In genomic region chr20:56626367-56627121, GRCh38 we compare ENCODE assay signal across 12 cellular contexts. TPM values are rescaled to one million over a fixed set of nuclear protein-coding genes. Genes with fewer than 3 reads are reported as not detected.
DNase-seq lines count a peak whose midpoint lies in the region; ATAC-seq and TF ChIP-seq lines count a peak whose summit lies in the region.
"Had no signal": no experiment of that assay in that cellular context is flagged by ENCODE, and none has a peak within 500 bp of the region (broad histone marks: within the 10 kb centered on the region; RNA-seq: fewer than 3 reads in every experiment).

No MANE protein-coding gene starts in this region.

- H2BK20ac ChIP-seq in H9 (ENCODE audit: low read depth, low read length, poor library complexity, severe bottlenecking): no peak overlapping the region

- H3K27me3 ChIP-seq in BLaER1 (peaks cover 85% of the 10 kb centered on the region), H9 (ENCODE audit: insufficient read depth, low read length) (peaks cover 37% of the 10 kb centered on the region), mesenchymal stem cell (ENCODE audit: control insufficient read depth in 1 of 2, insufficient read depth in 1 of 2, low read length in 2 of 2) (peaks cover 47 to 76% of the 10 kb centered on the region in 2 experiments)

- no peak overlapping the region for H2BK12ac ChIP-seq in H9 (ENCODE audit: insufficient read length, low read depth, low read length)
- H2BK12ac ChIP-seq in mesenchymal stem cell (ENCODE audit: low read length in 2 of 2): no peak overlapping the region

- H3K4me1 ChIP-seq in BLaER1 (peaks cover 26% of the 10 kb centered on the region), H9 (ENCODE audit: insufficient read depth, low read length) (no peaks in the 10 kb centered on the region; the same call in 1 of the 2 replicates), mesenchymal stem cell (ENCODE audit: control insufficient read depth, insufficient read depth, low read depth, low read length) (peaks cover 39% of the 10 kb centered on the region)

- no peak overlapping the region for H3K9ac ChIP-seq in BLaER1
- no peak overlapping the region for H3K9ac ChIP-seq in H9 (ENCODE audit: extremely low read depth, insufficient read length, low read length)
- no peak overlapping the region for H3K9ac ChIP-seq in mesenchymal stem cell (ENCODE audit: low read length)

- no peaks in the 10 kb centered on the region; a peak in 2 of 5 replicates for H3K9me3 Mint-ChIP-seq in H9
- H3K9me3 Mint-ChIP-seq in brain: peaks cover 0 to 9% (median 0%) of the 10 kb centered on the region in 5 experiments
- H3K9me3 Mint-ChIP-seq in activated T-helper 2 cell treated with anti-CD3 and anti-CD28 coated beads, Interferon-gamma antibody, Interleukin-2, Interleukin-4, amounts not matched to agents 10 μg/mL and 5 μg/mL and 100 μg/mL, durations not matched to agents 14 hours and 24 hours and 36 hours: no peaks in the 10 kb centered on the region

- H3K4ac ChIP-seq in H9 (ENCODE audit: low read depth, low read length) (no peak overlapping the region), mesenchymal stem cell (ENCODE audit: low read depth in 1 of 2, low read length in 2 of 2) (no peak overlapping the region)

- ATAC-seq in GM18873 (IDR thresholded peaks at IDR 0.05; ENCODE audit: low FRiP score, unreplicated experiment) (no peak), HG02938 (IDR thresholded peaks at IDR 0.05; ENCODE audit: unreplicated experiment) (no peak), GM19463 (IDR thresholded peaks at IDR 0.05; ENCODE audit: unreplicated experiment) (no peak)
- ATAC-seq: right cardiac atrium had no signal

- peaks cover 51% of the 10 kb centered on the region for H3K23me2 ChIP-seq in H9 (ENCODE audit: insufficient read length, low read depth, low read length, poor library complexity, severe bottlenecking)

- H2BK15ac ChIP-seq in H9 (ENCODE audit: low read depth, low read length) (no peak overlapping the region; the same call in 1 of the 2 replicates), mesenchymal stem cell (ENCODE audit: low read depth, poor library complexity, severe bottlenecking) (no peak overlapping the region)

- H3K36me3 Mint-ChIP-seq in H9 (ENCODE audit: insufficient read depth in 1 of 3, low read depth in 3 of 3) (peaks cover 0 to under 1% (median under 1%) of the 10 kb centered on the region in 3 experiments; a peak in 4 of 7 replicates), brain (no peaks in the 10 kb centered on the region)
- no peaks in the 10 kb centered on the region for H3K36me3 Mint-ChIP-seq in activated T-helper 2 cell treated with anti-CD3 and anti-CD28 coated beads, Interferon-gamma antibody, Interleukin-2, Interleukin-4, amounts not matched to agents 10 μg/mL and 5 μg/mL and 100 μg/mL, durations not matched to agents 14 hours and 24 hours and 36 hours (ENCODE audit: low read depth)

- H3K36me3 ChIP-seq in BLaER1: no peaks in the 10 kb centered on the region
- H3K36me3 ChIP-seq in mesenchymal stem cell (ENCODE audit: control insufficient read depth in 1 of 2, insufficient read depth in 2 of 2, low read depth in 1 of 2, low read length in 2 of 2): peaks cover 0 to 3% of the 10 kb centered on the region in 2 experiments
- H3K36me3 ChIP-seq: heart right ventricle, thoracic aorta had no signal

- no CpG with 5 or more reads among the region's 60 CpGs for WGBS in H9 (ENCODE audit: extremely low coverage, insufficient read length, low lambda C conversion rate)
- 2% methylated on average over 48 of the region's 60 CpGs for WGBS in mesenchymal stem cell

- H3K27me3 Mint-ChIP-seq in H9 (ENCODE audit: low read depth) (peaks cover 53% of the 10 kb centered on the region), brain (peaks cover 96% of the 10 kb centered on the region)
- H3K27me3 Mint-ChIP-seq in activated T-helper 2 cell treated with anti-CD3 and anti-CD28 coated beads, Interferon-gamma antibody, Interleukin-2, Interleukin-4, amounts not matched to agents 10 μg/mL and 5 μg/mL and 100 μg/mL, durations not matched to agents 14 hours and 24 hours and 36 hours (ENCODE audit: low read depth): peaks cover 54% of the 10 kb centered on the region

- no peak overlapping the region for H2BK5ac ChIP-seq in H9 (ENCODE audit: insufficient read length, low read length)
- no peak overlapping the region for H2BK5ac ChIP-seq in mesenchymal stem cell (ENCODE audit: low read depth, low read length, poor library complexity, severe bottlenecking)

- H3K4me3 Mint-ChIP-seq in H9: peak overlapping the region; percentile 60 to 82
- peak overlapping the region in 3 of 5 experiments; percentile 37 to 78 (median 71) for H3K4me3 Mint-ChIP-seq in brain
- H3K4me3 Mint-ChIP-seq in activated T-helper 2 cell treated with anti-CD3 and anti-CD28 coated beads, Interferon-gamma antibody, Interleukin-2, Interleukin-4, amounts not matched to agents 10 μg/mL and 5 μg/mL and 100 μg/mL, durations not matched to agents 14 hours and 24 hours and 36 hours (ENCODE audit: low read depth): no peak overlapping the region

- no peak overlapping the region for H2AFZ ChIP-seq in H9 (ENCODE audit: low read length)
- H2AFZ ChIP-seq in mesenchymal stem cell (ENCODE audit: low read depth, low read length): no peak overlapping the region

- H2AK5ac ChIP-seq in H9 (ENCODE audit: insufficient read length, low read length) (no peak overlapping the region), mesenchymal stem cell (ENCODE audit: low read length, severe bottlenecking) (no peak overlapping the region)

- H3T11ph ChIP-seq in H9 (ENCODE audit: low read length): no peak overlapping the region

- no peaks in the 10 kb centered on the region for H3K79me2 ChIP-seq in H9 (ENCODE audit: insufficient read depth, low read length)

- H3K9me3 ChIP-seq in BLaER1: peaks cover 42% of the 10 kb centered on the region
- no peaks in the 10 kb centered on the region for H3K9me3 ChIP-seq in H9 (ENCODE audit: control insufficient read depth, low read depth, low read length)
- no peaks in the 10 kb centered on the region for H3K9me3 ChIP-seq in mesenchymal stem cell (ENCODE audit: control insufficient read depth, low read length)
- H3K9me3 ChIP-seq: heart right ventricle, thoracic aorta had no signal

- H3K27ac ChIP-seq in BLaER1 (no peak overlapping the region), H9 (ENCODE audit: insufficient read length, low read depth, low read length) (no peak overlapping the region), mesenchymal stem cell (ENCODE audit: low read length, poor library complexity, severe bottlenecking) (no peak overlapping the region)
- H3K27ac ChIP-seq: heart right ventricle, thoracic aorta had no signal

- H4K20me1 ChIP-seq in BLaER1 (peaks cover 69% of the 10 kb centered on the region), H9 (ENCODE audit: control insufficient read depth, insufficient read depth, insufficient read length) (no peaks in the 10 kb centered on the region)

- no peak overlapping the region for H4K91ac ChIP-seq in H9 (ENCODE audit: insufficient read length, low read depth, low read length)
- H4K91ac ChIP-seq in mesenchymal stem cell (ENCODE audit: low read length): no peak overlapping the region

- H3K14ac ChIP-seq in H9 (ENCODE audit: insufficient read depth, low read length): no peak overlapping the region; the same call in 1 of the 2 replicates
- H3K14ac ChIP-seq in mesenchymal stem cell (ENCODE audit: low read length in 2 of 2): no peak overlapping the region

- no peak overlapping the region for H3K18ac ChIP-seq in H9 (ENCODE audit: insufficient read length, low read depth, low read length)
- H3K18ac ChIP-seq in mesenchymal stem cell (ENCODE audit: low read depth in 1 of 2, low read length in 2 of 2): no peak overlapping the region

- no peak overlapping the region for H4K8ac ChIP-seq in H9 (replicated peaks; ENCODE audit: insufficient read length, low read depth, low read length)
- no peak overlapping the region for H4K8ac ChIP-seq in mesenchymal stem cell (ENCODE audit: low read length)

- H3K4me1 Mint-ChIP-seq in H9 (peaks cover 33 to 39% of the 10 kb centered on the region in 2 experiments), brain (peaks cover 27% of the 10 kb centered on the region)
- peaks cover 7% of the 10 kb centered on the region for H3K4me1 Mint-ChIP-seq in activated T-helper 2 cell treated with anti-CD3 and anti-CD28 coated beads, Interferon-gamma antibody, Interleukin-2, Interleukin-4, amounts not matched to agents 10 μg/mL and 5 μg/mL and 100 μg/mL, durations not matched to agents 14 hours and 24 hours and 36 hours (ENCODE audit: low read depth)

- H3K27ac Mint-ChIP-seq in H9 (no peak overlapping the region), brain (no peak overlapping the region)
- no peak overlapping the region for H3K27ac Mint-ChIP-seq in activated T-helper 2 cell treated with anti-CD3 and anti-CD28 coated beads, Interferon-gamma antibody, Interleukin-2, Interleukin-4, amounts not matched to agents 10 μg/mL and 5 μg/mL and 100 μg/mL, durations not matched to agents 14 hours and 24 hours and 36 hours

- no peak overlapping the region for H3K23ac ChIP-seq in H9 (ENCODE audit: insufficient read length, low read depth, low read length)
- peak overlapping the region in 1 of 2 experiments; percentile 77 for H3K23ac ChIP-seq in mesenchymal stem cell (ENCODE audit: low read length in 2 of 2)

- TF ChIP-seq CTCF in H9 (conservative IDR thresholded peaks at IDR 0.05): peak; percentile 81
- peak in 1 of 2 experiments; percentile 74 for TF ChIP-seq CTCF in brain (conservative IDR thresholded peaks at IDR 0.05)

- no peak overlapping the region for H2BK120ac ChIP-seq in H9 (ENCODE audit: low read depth, low read length, poor library complexity, severe bottlenecking)
- no peak overlapping the region for H2BK120ac ChIP-seq in mesenchymal stem cell (ENCODE audit: low read depth, low read length)

- H3K79me1 ChIP-seq in H9 (ENCODE audit: insufficient read depth, low read depth, low read length, poor library complexity, severe bottlenecking) (no peaks in the 10 kb centered on the region), mesenchymal stem cell (replicated peaks; ENCODE audit: low read length, poor library complexity, severe bottlenecking) (peaks cover 5% of the 10 kb centered on the region)

- no peak overlapping the region for H4K5ac ChIP-seq in H9 (ENCODE audit: insufficient read length, low read depth, low read length)

- intact Hi-C loops in activated T-helper 2 cell treated with anti-CD3 and anti-CD28 coated beads, Interferon-gamma antibody, Interleukin-2, Interleukin-4, amounts not matched to agents 10 μg/mL and 5 μg/mL and 100 μg/mL, durations not matched to agents 14 hours and 24 hours and 36 hours (cut with micrococcal nuclease): loop anchor here (2.0 to 5.0 kb wide), 2 partner anchors 74 to 298 kb away; no protein-coding TSS in a partner anchor

- 0 out of 2 replicates have a peak overlapping the region, but pooled peaks have one; percentile 22 for H3K4me3 ChIP-seq in BLaER1
- no peak overlapping the region for H3K4me3 ChIP-seq in mesenchymal stem cell (ENCODE audit: insufficient read depth in 1 of 2, low read depth in 1 of 2, low read length in 2 of 2)
- H3K4me3 ChIP-seq: heart right ventricle, thoracic aorta had no signal

- no peak overlapping the region for H3K4me2 ChIP-seq in BLaER1
- H3K4me2 ChIP-seq in H9 (ENCODE audit: insufficient read depth, insufficient read length, low read length): peak overlapping the region; percentile 97
- peak overlapping the region; percentile 51 for H3K4me2 ChIP-seq in mesenchymal stem cell (ENCODE audit: low read length, poor library complexity, severe bottlenecking)

- H3K56ac ChIP-seq in H9 (ENCODE audit: insufficient read length, low read depth, low read length): no peak overlapping the region

- peak; percentile 82 for DNase-seq in H9
- DNase-seq in mesenchymal stem cell: peak; percentile 52
- no peak for DNase-seq in activated T-helper 2 cell treated with anti-CD3 and anti-CD28 coated beads, Interferon-gamma antibody, Interleukin-2, Interleukin-4, amounts not matched to agents 10 μg/mL and 5 μg/mL and 100 μg/mL, durations not matched to agents 14 hours and 24 hours and 36 hours (ENCODE audit: low spot score)
- DNase-seq: heart right ventricle, NCI-H526 had no signal

RNA-seq across cellular contexts. Expression of gene TFAP2C, which starts 2.6 kb away (rescaled TPM):
- total RNA-seq in H9 (2021): 22.5 and 24.3 TPM in 2 replicates
- 4.0 TPM for polyA plus RNA-seq in brain (ENCODE audit: insufficient read depth, low read depth, low replicate concordance)
- polyA plus RNA-seq in mesenchymal stem cell (2013, experiment 1 of 2): 12.1 TPM
- 12.5 TPM for polyA plus RNA-seq in mesenchymal stem cell (2013, experiment 2 of 2)
- total RNA-seq in activated T-helper 2 cell treated with anti-CD3 and anti-CD28 coated beads, Interferon-gamma antibody, Interleukin-2, Interleukin-4, amounts not matched to agents 10 μg/mL and 5 μg/mL and 100 μg/mL, durations not matched to agents 14 hours and 24 hours and 36 hours: not detected in 2 replicates

Comparison
In these comparisons a context has a peak if more than half of its experiments do, and no peak if none do; other contexts are left out.
1. RNA of gene TFAP2C, which starts 2.6 kb away (total RNA-seq): 22.5 to 24.3 TPM in H9; not detected in activated T-helper 2 cell treated with anti-CD3 and anti-CD28 coated beads, Interferon-gamma antibody, Interleukin-2, Interleukin-4, amounts not matched to agents 10 μg/mL and 5 μg/mL and 100 μg/mL, durations not matched to agents 14 hours and 24 hours and 36 hours; every median in the first group is over 10 times any median in the second.